In genomic region chr11:56910785-56911184, GRCh38 we compare ENCODE assay signal across 24 cellular contexts.
DNase-seq lines count a peak whose midpoint lies in the region; ATAC-seq lines count a peak whose summit lies in the region.
"Had no signal": no experiment of that assay in that cellular context is flagged by ENCODE, and none has a peak within 500 bp of the region (broad histone marks: within the 10 kb centered on the region; RNA-seq: fewer than 3 reads in every experiment).

No MANE protein-coding gene starts in this region.

- DNase-seq in HPDE6-E6E7 (ENCODE audit: extremely low spot score) = peak; percentile 57
- peak; percentile 6 to 17 for DNase-seq in SJCRH30
- DNase-seq in epithelial cell of prostate (ENCODE audit: low read depth, low spot score) = no peak
- no peak for DNase-seq in midbrain (lab: John Stamatoyannopoulos, UW)
- no peak for DNase-seq in ureter (ENCODE audit: low spot score)
- DNase-seq: activated CD4-positive, CD25-positive, alpha-beta regulatory T cell treated with anti-CD3 and anti-CD28 coated beads, Interleukin-2, amount 50 U/mL, for 72 hours; activated CD8-positive, alpha-beta T cell treated with anti-CD3 and anti-CD28 coated beads for 36 hours; amygdala; C1 segment of cervical spinal cord; DND-41; endodermal cell; H9; KBM-7; lower lobe of right lung; NCI-H146; NCI-H526; ovary; right cardiac atrium; stimulated activated CD4-positive, alpha-beta T cell treated with anti-CD3 and anti-CD28 coated beads, Interleukin-2, amount 100 ng/mL, for 48 hours; T-helper 1 cell had no signal

- no peaks in the 10 kb centered on the region for H3K9me3 ChIP-seq in SJCRH30 (replicated peaks)
- no peaks in the 10 kb centered on the region for H3K9me3 ChIP-seq in mesodermal cell (ENCODE audit: control insufficient read depth, low read length)
- H3K9me3 ChIP-seq: lower lobe of right lung, ovary, transverse colon had no signal

- no peak overlapping the region for H3K4me3 ChIP-seq in SJCRH30
- H3K4me3 ChIP-seq in mesodermal cell (ENCODE audit: extremely low read depth, insufficient read depth, low read length, poor library complexity, severe bottlenecking) = no peak overlapping the region
- H3K4me3 ChIP-seq: lower lobe of right lung, ovary, transverse colon had no signal

- no peak for ATAC-seq in HG03108 (IDR thresholded peaks at IDR 0.05; ENCODE audit: unreplicated experiment)
- ATAC-seq in GM19455 (IDR thresholded peaks at IDR 0.05; ENCODE audit: unreplicated experiment) = no peak
- ATAC-seq: activated CD8-positive, alpha-beta T cell treated with anti-CD3 and anti-CD28 coated beads for 36 hours; lower lobe of right lung; right cardiac atrium had no signal

- H3K27ac ChIP-seq in SJCRH30 (no peak overlapping the region), epithelial cell of prostate (peak overlapping the region; percentile 96), mesodermal cell (ENCODE audit: low read depth, low read length, severe bottlenecking) (peak overlapping the region; percentile 64)
- H3K27ac ChIP-seq: lower lobe of right lung, ovary had no signal

- WGBS in mesodermal cell (ENCODE audit: insufficient coverage in 2 of 2), 2 experiments = 87 to 97% methylated on average over 7 to 8 of the region's 9 CpGs

- H3K36me3 ChIP-seq in SJCRH30 (no peaks in the 10 kb centered on the region), mesodermal cell (ENCODE audit: control insufficient read depth, insufficient read depth, low read length) (no peaks in the 10 kb centered on the region)
- H3K36me3 ChIP-seq: lower lobe of right lung, ovary, transverse colon had no signal

- H3K4me1 ChIP-seq in SJCRH30 (no peaks in the 10 kb centered on the region; the same call in 1 of the 2 replicates), mesodermal cell (ENCODE audit: control insufficient read depth, insufficient read depth, low read length, poor library complexity, severe bottlenecking) (no peaks in the 10 kb centered on the region)

- no peaks in the 10 kb centered on the region for H3K27me3 ChIP-seq in SJCRH30
- H3K27me3 ChIP-seq: ovary, transverse colon had no signal

Comparison
In these comparisons a context has a peak if more than half of its experiments do, and no peak if none do; other contexts are left out.
1. DNase-seq: peak in HPDE6-E6E7 (single experiment) and SJCRH30 (2 of 2); none in epithelial cell of prostate (single experiment), midbrain (single experiment) and ureter (single experiment).